14 cellular contexts compared by ENCODE assay signal in genomic region chr20:7829776-7830175, GRCh38.
DNase-seq lines count a peak whose midpoint lies in the region; ATAC-seq and TF ChIP-seq lines count a peak whose summit lies in the region.
"Had no signal": no experiment of that assay in that cellular context is flagged by ENCODE, and none has a peak within 500 bp of the region (broad histone marks: within the 10 kb centered on the region; RNA-seq: fewer than 3 reads in every experiment).

No MANE protein-coding gene starts in this region.

- intact Hi-C loops in A673 (cut with micrococcal nuclease; ENCODE audit: unreplicated experiment) = no loop called here

- H3K27ac ChIP-seq in A673 (ENCODE audit: low read depth, low read length, poor library complexity, severe bottlenecking) = no peak overlapping the region
- H3K27ac ChIP-seq: A549; BLaER1 treated with 17β-estradiol and CSF1 and Interleukin-3, amounts not matched to agents 10 nM and 100 nM had no signal

- no peaks in the 10 kb centered on the region for H3K36me3 ChIP-seq in A673 (ENCODE audit: insufficient read depth, low read length, poor library complexity, severe bottlenecking)
- H3K36me3 ChIP-seq: BLaER1 treated with 17β-estradiol and CSF1 and Interleukin-3, amounts not matched to agents 10 nM and 100 nM had no signal

- no peaks in the 10 kb centered on the region for H3K9me3 ChIP-seq in A673 (ENCODE audit: low read depth, low read length, poor library complexity, severe bottlenecking)

- no TSS peak for BruUV-seq in A673 (replicated peaks; lab: Mats Ljungman, UMichigan)

- no peak for ATAC-seq in GM21447 (IDR thresholded peaks at IDR 0.05; ENCODE audit: unreplicated experiment)
- ATAC-seq: A549 had no signal

- DNase-seq in AG08395 (ENCODE audit: low spot score) (peak; percentile 10), EH (ENCODE audit: low read depth) (peak; percentile 5), dermis blood vessel endothelial cell (peak; percentile 10), fibroblast of peridontal ligament (ENCODE audit: extremely low read depth) (peak; percentile 15), GM10266 (ENCODE audit: extremely low spot score) (no peak), A673 (ENCODE audit: low spot score) (no peak)
- no peak for DNase-seq in stimulated activated naive CD4-positive, alpha-beta T cell treated with Interleukin-2 at 50 U/mL for 16 hours (lab: John Stamatoyannopoulos, UW)
- DNase-seq: CD4-positive, CD25-positive, alpha-beta regulatory T cell; H7; IMR-90; KBM-7 had no signal

- POLR2A ChIA-PET in A673 (lab: Charles Lee; ENCODE audit: low non-redundant PET) = no interaction called here

- no peaks in the 10 kb centered on the region for H3K4me1 ChIP-seq in A673 (ENCODE audit: insufficient read depth, low read length, poor library complexity, severe bottlenecking)
- H3K4me1 ChIP-seq: A549; BLaER1 treated with 17β-estradiol and CSF1 and Interleukin-3, amounts not matched to agents 10 nM and 100 nM had no signal

- no peak overlapping the region for H3K4me3 ChIP-seq in A673 (ENCODE audit: low read depth, low read length, poor library complexity, severe bottlenecking)
- H3K4me3 ChIP-seq: A549; BLaER1 treated with 17β-estradiol and CSF1 and Interleukin-3, amounts not matched to agents 10 nM and 100 nM had no signal

- TF ChIP-seq CTCF in GM10266 (IDR thresholded peaks at IDR 0.05; ENCODE audit: control insufficient read depth, insufficient read depth, low read depth, missing control alignments) (no peak), A673 (conservative IDR thresholded peaks at IDR 0.05; ENCODE audit: low read depth, low read length) (no peak)

- CTCF ChIA-PET in A673 (lab: Charles Lee) = no interaction called here

- peaks cover 10% of the 10 kb centered on the region for H3K27me3 ChIP-seq in A673 (replicated peaks; ENCODE audit: insufficient read depth, low read depth, low read length, poor library complexity)
- H3K27me3 ChIP-seq: BLaER1 treated with 17β-estradiol and CSF1 and Interleukin-3, amounts not matched to agents 10 nM and 100 nM had no signal

Comparison
In these comparisons a context has a peak if more than half of its experiments do, and no peak if none do; other contexts are left out.
1. DNase-seq: peak in AG08395 (single experiment), EH (single experiment), dermis blood vessel endothelial cell (single experiment) and fibroblast of peridontal ligament (single experiment); none in stimulated activated naive CD4-positive, alpha-beta T cell treated with Interleukin-2 at 50 U/mL for 16 hours (single experiment), GM10266 (single experiment) and A673 (single experiment).